In genomic region chr5:118009761-118010297, GRCh38 we compare ENCODE assay signal across 1 cellular context.
TF ChIP-seq lines count a peak whose summit lies in the region.

No MANE protein-coding gene starts in this region.

TF ChIP-seq in GM23338, 12 proteins besides CTCF, POLR2A, EP300 and RAD21 (continued from another document):
- TF ChIP-seq, protein P1, sequence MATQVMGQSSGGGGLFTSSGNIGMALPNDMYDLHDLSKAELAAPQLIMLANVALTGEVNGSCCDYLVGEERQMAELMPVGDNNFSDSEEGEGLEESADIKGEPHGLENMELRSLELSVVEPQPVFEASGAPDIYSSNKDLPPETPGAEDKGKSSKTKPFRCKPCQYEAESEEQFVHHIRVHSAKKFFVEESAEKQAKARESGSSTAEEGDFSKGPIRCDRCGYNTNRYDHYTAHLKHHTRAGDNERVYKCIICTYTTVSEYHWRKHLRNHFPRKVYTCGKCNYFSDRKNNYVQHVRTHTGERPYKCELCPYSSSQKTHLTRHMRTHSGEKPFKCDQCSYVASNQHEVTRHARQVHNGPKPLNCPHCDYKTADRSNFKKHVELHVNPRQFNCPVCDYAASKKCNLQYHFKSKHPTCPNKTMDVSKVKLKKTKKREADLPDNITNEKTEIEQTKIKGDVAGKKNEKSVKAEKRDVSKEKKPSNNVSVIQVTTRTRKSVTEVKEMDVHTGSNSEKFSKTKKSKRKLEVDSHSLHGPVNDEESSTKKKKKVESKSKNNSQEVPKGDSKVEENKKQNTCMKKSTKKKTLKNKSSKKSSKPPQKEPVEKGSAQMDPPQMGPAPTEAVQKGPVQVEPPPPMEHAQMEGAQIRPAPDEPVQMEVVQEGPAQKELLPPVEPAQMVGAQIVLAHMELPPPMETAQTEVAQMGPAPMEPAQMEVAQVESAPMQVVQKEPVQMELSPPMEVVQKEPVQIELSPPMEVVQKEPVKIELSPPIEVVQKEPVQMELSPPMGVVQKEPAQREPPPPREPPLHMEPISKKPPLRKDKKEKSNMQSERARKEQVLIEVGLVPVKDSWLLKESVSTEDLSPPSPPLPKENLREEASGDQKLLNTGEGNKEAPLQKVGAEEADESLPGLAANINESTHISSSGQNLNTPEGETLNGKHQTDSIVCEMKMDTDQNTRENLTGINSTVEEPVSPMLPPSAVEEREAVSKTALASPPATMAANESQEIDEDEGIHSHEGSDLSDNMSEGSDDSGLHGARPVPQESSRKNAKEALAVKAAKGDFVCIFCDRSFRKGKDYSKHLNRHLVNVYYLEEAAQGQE (IDR thresholded peaks at IDR 0.05; ENCODE audit: unreplicated experiment): no peak
- no peak for TF ChIP-seq EZH2phosphoT487 (IDR thresholded peaks at IDR 0.05; ENCODE audit: unreplicated experiment)
